In the genomic region with DNA sequence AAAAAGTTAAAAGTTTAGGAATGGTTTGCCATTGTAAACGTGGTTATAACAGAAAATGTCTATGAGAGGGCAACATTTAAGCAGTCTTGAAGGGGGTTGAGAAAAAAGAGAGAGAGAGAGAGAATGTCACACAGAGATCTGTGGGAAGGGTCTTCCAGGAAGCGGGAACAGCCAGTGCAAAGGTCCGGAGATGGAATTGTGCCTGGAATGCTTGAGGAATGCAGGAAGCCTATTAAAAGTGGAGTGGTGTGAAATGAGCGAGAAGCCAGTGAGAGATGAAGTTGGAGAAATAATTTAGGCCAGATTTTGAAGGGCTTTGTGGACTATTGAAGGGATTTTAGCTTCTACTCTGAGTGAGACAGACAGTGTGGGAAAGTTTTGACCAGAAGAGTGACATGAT, we compare ENCODE assay signal across 9 cellular contexts.
"Had no signal": no experiment of that assay in that cellular context is flagged by ENCODE, and none has a peak within 500 bp of the region (broad histone marks: within the 10 kb centered on the region; RNA-seq: fewer than 3 reads in every experiment).

No MANE protein-coding gene starts in this region.

- DNase-seq: GM23248, H9, HCEC 1CT, IMR-90, KG1 had no signal

- H3K4me3 Mint-ChIP-seq: H9 had no signal

- FAIRE-seq: H1, H54, HTR-8/SVneo, K562 had no signal

- H3K27ac ChIP-seq: GM23248 had no signal

- ATAC-seq: K562 had no signal

- H3K9me3 Mint-ChIP-seq: H9 had no signal

- H3K4me1 Mint-ChIP-seq: H9 had no signal

- H3K27ac Mint-ChIP-seq: H9 had no signal

- H2AFZ ChIP-seq: GM23248 had no signal

- H3K9ac ChIP-seq: GM23248 had no signal

- H3K4me3 ChIP-seq: GM23248, K562 had no signal
